Comparison of ENCODE assay signal across 19 cellular contexts in genomic region chr13:109481046-109481445, GRCh38.
DNase-seq lines count a peak whose midpoint lies in the region; ATAC-seq, FAIRE-seq and TF ChIP-seq lines count a peak whose summit lies in the region.
"Had no signal": no experiment of that assay in that cellular context is flagged by ENCODE, and none has a peak within 500 bp of the region (broad histone marks: within the 10 kb centered on the region; RNA-seq: fewer than 3 reads in every experiment).

No MANE protein-coding gene starts in this region.

- ATAC-seq in heart left ventricle = no peak
- ATAC-seq: GM12878, GM23338 had no signal

- H3K27me3 ChIP-seq in right atrium auricular region (no peaks in the 10 kb centered on the region), heart left ventricle (no peaks in the 10 kb centered on the region), bronchial epithelial cell (ENCODE audit: control insufficient read depth, insufficient read depth, low read length) (no peaks in the 10 kb centered on the region)

- FAIRE-seq in bronchial epithelial cell (lab: Jason Lieb, UNC) (peak; percentile 60), HTR-8/SVneo (lab: Jason Lieb, UNC) (no peak)
- FAIRE-seq: GM12878, GM18507 had no signal

- peak overlapping the region; percentile 28 to 79 for H3K27ac ChIP-seq in right atrium auricular region
- H3K27ac ChIP-seq in heart left ventricle = no peak overlapping the region
- H3K27ac ChIP-seq: HL-60, PC-9 had no signal

- H3K4me3 ChIP-seq in right atrium auricular region = no peak overlapping the region
- H3K4me3 ChIP-seq in heart left ventricle = no peak overlapping the region
- H3K4me3 ChIP-seq in bronchial epithelial cell (ENCODE audit: low read depth, low read length) = no peak overlapping the region
- H3K4me3 ChIP-seq: GM12878, GM23338, PC-9 had no signal

- DNase-seq in right atrium auricular region (ENCODE audit: low spot score) (no peak), heart left ventricle (no peak), bronchial epithelial cell (ENCODE audit: low read depth) (no peak), kidney glomerular epithelial cell (lab: John Stamatoyannopoulos, UW) (peak; percentile 1), stromal cell of bone marrow (ENCODE audit: low read depth) (peak; percentile 3), HTR-8/SVneo (ENCODE audit: insufficient read length, low spot score) (no peak)
- DNase-seq in activated CD4-positive, CD25-positive, alpha-beta regulatory T cell treated with anti-CD3 and anti-CD28 coated beads, Interleukin-2, amount 50 U/mL, for 72 hours = no peak
- DNase-seq in activated naive CD4-positive, alpha-beta T cell (lab: John Stamatoyannopoulos, UW) = no peak
- DNase-seq: 8988T, COR-L47, DMS153, KG1, NCI-H1092, NCI-H748 treated with DMSO at 0.1 percent for 48 hours had no signal

- 82 to 86% (median 83%) methylated on average over 7 of the region's 7 CpGs for WGBS in heart left ventricle, 4 donors

- intact Hi-C loops in heart left ventricle (cut with DNase I) = no loop called here

- H3K4me1 ChIP-seq in right atrium auricular region (peaks cover 0 to 15% of the 10 kb centered on the region in 2 donors), heart left ventricle (peaks cover 0 to 7% (median 0%) of the 10 kb centered on the region in 12 donors)

- no peaks in the 10 kb centered on the region for H3K36me3 ChIP-seq in right atrium auricular region
- no peaks in the 10 kb centered on the region for H3K36me3 ChIP-seq in heart left ventricle
- no peaks in the 10 kb centered on the region for H3K36me3 ChIP-seq in bronchial epithelial cell (ENCODE audit: control insufficient read depth, insufficient read depth, low read length)

- TF ChIP-seq CTCF in right atrium auricular region (IDR thresholded peaks at IDR 0.05) (no peak), heart left ventricle (IDR thresholded peaks at IDR 0.05) (no peak), bronchial epithelial cell (IDR thresholded peaks at IDR 0.05; ENCODE audit: insufficient read depth, low read length, severe bottlenecking) (no peak)

- H3K9me3 ChIP-seq in right atrium auricular region (no peaks in the 10 kb centered on the region), heart left ventricle (no peaks in the 10 kb centered on the region)

- TF ChIP-seq POLR2A in heart left ventricle (IDR thresholded peaks at IDR 0.05) = no peak

Comparison
In these comparisons a context has a peak if more than half of its experiments do, and no peak if none do; other contexts are left out.
1. H3K27ac ChIP-seq: peak in right atrium auricular region (2 of 2); none in heart left ventricle (0 of 12).
2. DNase-seq: peak in kidney glomerular epithelial cell (single experiment) and stromal cell of bone marrow (single experiment); none in right atrium auricular region (single experiment), heart left ventricle (0 of 5), bronchial epithelial cell (single experiment), activated CD4-positive, CD25-positive, alpha-beta regulatory T cell treated with anti-CD3 and anti-CD28 coated beads, Interleukin-2, amount 50 U/mL, for 72 hours (single experiment), activated naive CD4-positive, alpha-beta T cell (0 of 4) and HTR-8/SVneo (single experiment).